ENCODE assay signal across 1 cellular context in genomic region chr18:76492669-76493212, GRCh38.
TF ChIP-seq lines count a peak whose summit lies in the region.

No MANE protein-coding gene starts in this region.

TF ChIP-seq in HepG2, 621 proteins besides CTCF, POLR2A, EP300 and RAD21 (continued from another document and continues in another):
- TF ChIP-seq NFAT5 (CRISPR knock-in tag; IDR thresholded peaks at IDR 0.05) (no peak), SOX5 (CRISPR knock-in tag; IDR thresholded peaks at IDR 0.05; ENCODE audit: borderline replicate concordance) (no peak), ZSCAN5A (CRISPR knock-in tag; IDR thresholded peaks at IDR 0.05; ENCODE audit: borderline replicate concordance) (no peak), ZNF20 (CRISPR knock-in tag; IDR thresholded peaks at IDR 0.05) (no peak), ZSCAN29 (CRISPR knock-in tag; conservative IDR thresholded peaks at IDR 0.05) (no peak), ZNF501 (CRISPR knock-in tag; IDR thresholded peaks at IDR 0.05) (peak; percentile 79; the same call in 1 of the 2 replicates), ZBTB33 (CRISPR knock-in tag; IDR thresholded peaks at IDR 0.05) (no peak), JUNB (CRISPR knock-in tag; IDR thresholded peaks at IDR 0.05; ENCODE audit: borderline replicate concordance) (no peak), ZNF331 (CRISPR knock-in tag; IDR thresholded peaks at IDR 0.05) (no peak), ZNF30 (CRISPR knock-in tag; IDR thresholded peaks at IDR 0.05) (0 out of 2 replicates have a peak, but pooled peaks have one; percentile 7), ZNF782 (CRISPR knock-in tag; IDR thresholded peaks at IDR 0.05; ENCODE audit: borderline replicate concordance) (no peak), MYPOP (CRISPR knock-in tag; IDR thresholded peaks at IDR 0.05) (no peak; the same call in 1 of the 2 replicates), PAXIP1 (CRISPR knock-in tag; conservative IDR thresholded peaks at IDR 0.05) (0 out of 2 replicates have a peak, but pooled peaks have one; percentile 32), HMGXB3 (CRISPR knock-in tag; IDR thresholded peaks at IDR 0.05; ENCODE audit: borderline replicate concordance) (0 out of 2 replicates have a peak, but pooled peaks have one; percentile 17), YY1 (IDR thresholded peaks at IDR 0.05; ENCODE audit: insufficient read depth, insufficient replicate concordance, low read depth, low read length) (no peak), PAF1 (CRISPR knock-in tag; IDR thresholded peaks at IDR 0.05) (no peak), ZNF841 (CRISPR knock-in tag; IDR thresholded peaks at IDR 0.05; ENCODE audit: borderline replicate concordance) (no peak), RERE (CRISPR knock-in tag; IDR thresholded peaks at IDR 0.05; ENCODE audit: low read depth) (no peak), HMGXB4 (CRISPR knock-in tag; IDR thresholded peaks at IDR 0.05; ENCODE audit: borderline replicate concordance in 1 of 2, low read depth in 1 of 2) (peak in 1 of 2 experiments; percentile 23; a peak in 1 of 4 replicates), ZBTB43 (CRISPR knock-in tag; conservative IDR thresholded peaks at IDR 0.05) (0 out of 2 replicates have a peak, but pooled peaks have one; percentile 25), ZNF605 (CRISPR knock-in tag; IDR thresholded peaks at IDR 0.05) (no peak; the same call in 1 of the 2 replicates)
